In the genomic region with DNA sequence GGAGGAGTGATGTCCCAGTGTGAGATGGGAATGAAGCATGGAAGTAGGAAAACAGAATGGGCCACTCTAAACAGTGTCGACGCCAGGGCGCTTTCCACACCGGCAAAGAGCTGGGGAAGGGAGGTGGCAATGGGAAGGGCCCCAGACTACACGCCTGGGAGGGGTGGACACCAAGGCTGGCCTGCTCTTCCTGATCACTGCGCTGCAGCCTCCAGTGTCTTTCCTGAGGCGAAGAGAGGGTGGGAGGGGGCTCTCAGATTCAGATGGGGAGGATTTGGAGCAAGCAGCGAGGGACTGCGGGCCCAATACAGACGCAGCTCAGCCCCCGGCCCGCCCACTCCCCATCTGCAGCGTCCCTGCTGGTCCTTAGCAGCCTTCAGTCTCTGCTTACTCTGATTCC, we compare ENCODE assay signal across 19 cellular contexts.
DNase-seq lines count a peak whose midpoint lies in the region; ATAC-seq and TF ChIP-seq lines count a peak whose summit lies in the region.
"Had no signal": no experiment of that assay in that cellular context is flagged by ENCODE, and none has a peak within 500 bp of the region (broad histone marks: within the 10 kb centered on the region; RNA-seq: fewer than 3 reads in every experiment).

No MANE protein-coding gene starts in this region.

- H3K4me3 ChIP-seq in vagina: no peak overlapping the region
- H3K4me3 ChIP-seq in gastroesophageal sphincter: no peak overlapping the region
- H3K4me3 ChIP-seq: GM12878, HAP-1, SJCRH30 had no signal

- DNase-seq in activated CD8-positive, alpha-beta memory T cell treated with anti-CD3 and anti-CD28 coated beads for 24 hours: peak; percentile 21
- no peak for DNase-seq in activated CD8-positive, alpha-beta memory T cell treated with anti-CD3 and anti-CD28 coated beads, Interleukin-2, amount 50 U/mL, for 48 hours
- DNase-seq in ecto neural progenitor cell (ENCODE audit: low spot score) (peak; percentile 46), mesenteric fat pad (ENCODE audit: low spot score) (peak; percentile 57), vagina (ENCODE audit: extremely low spot score in 2 of 2) (peak; percentile 52), activated gamma-delta T cell treated with Interleukin-2 at 50 U/mL for 16 hours (no peak)
- DNase-seq: DMS153, KBM-7, NCI-H1105 treated with DMSO at 0.1 percent for 48 hours, NCI-H1694, NCI-H2081 treated with DMSO at 0.1 percent for 48 hours, NCI-H446 treated with DMSO at 0.1 percent for 48 hours, NCI-H69, SJCRH30 had no signal

- no peaks in the 10 kb centered on the region for H3K27me3 ChIP-seq in vagina
- peaks cover 40% of the 10 kb centered on the region for H3K27me3 ChIP-seq in gastroesophageal sphincter
- H3K27me3 ChIP-seq: SJCRH30 had no signal

- intact Hi-C loops in vagina (cut with DNase I): no loop called here

- TF ChIP-seq POLR2A in vagina (IDR thresholded peaks at IDR 0.05) (no peak), gastroesophageal sphincter (IDR thresholded peaks at IDR 0.05) (no peak)

- TF ChIP-seq CTCF in vagina (IDR thresholded peaks at IDR 0.05): no peak
- no peak for TF ChIP-seq CTCF in gastroesophageal sphincter (IDR thresholded peaks at IDR 0.05)

- ATAC-seq in HG02852 (IDR thresholded peaks at IDR 0.05; ENCODE audit: unreplicated experiment) (no peak), gastroesophageal sphincter (no peak)
- ATAC-seq: GM12878, Panc1 had no signal

- 41 to 62% methylated on average over 7 to 13 of the region's 13 CpGs for WGBS in gastroesophageal sphincter (ENCODE audit: low coverage in 1 of 2), 2 donors

- H3K27ac ChIP-seq in vagina: no peak overlapping the region
- no peak overlapping the region for H3K27ac ChIP-seq in gastroesophageal sphincter
- H3K27ac ChIP-seq: SJCRH30 had no signal

- H3K36me3 ChIP-seq in vagina: no peaks in the 10 kb centered on the region
- no peaks in the 10 kb centered on the region for H3K36me3 ChIP-seq in gastroesophageal sphincter
- H3K36me3 ChIP-seq: HAP-1, SJCRH30 had no signal

- TF ChIP-seq EP300 in gastroesophageal sphincter (IDR thresholded peaks at IDR 0.05): no peak

- peaks cover 7% of the 10 kb centered on the region for H3K4me1 ChIP-seq in vagina
- H3K4me1 ChIP-seq in gastroesophageal sphincter: peaks cover 0 to 8% (median 0%) of the 10 kb centered on the region in 3 donors
- H3K4me1 ChIP-seq: HAP-1, SJCRH30 had no signal

- H3K9me3 ChIP-seq in vagina (no peaks in the 10 kb centered on the region), gastroesophageal sphincter (peaks cover 0 to 12% (median 0%) of the 10 kb centered on the region in 3 donors)
- H3K9me3 ChIP-seq: SJCRH30 had no signal

Comparison
In these comparisons a context has a peak if more than half of its experiments do, and no peak if none do; other contexts are left out.
1. DNase-seq: peak in activated CD8-positive, alpha-beta memory T cell treated with anti-CD3 and anti-CD28 coated beads for 24 hours (single experiment), ecto neural progenitor cell (single experiment), mesenteric fat pad (single experiment) and vagina (2 of 2); none in activated CD8-positive, alpha-beta memory T cell treated with anti-CD3 and anti-CD28 coated beads, Interleukin-2, amount 50 U/mL, for 48 hours (single experiment) and activated gamma-delta T cell treated with Interleukin-2 at 50 U/mL for 16 hours (single experiment).